In the genomic region with DNA sequence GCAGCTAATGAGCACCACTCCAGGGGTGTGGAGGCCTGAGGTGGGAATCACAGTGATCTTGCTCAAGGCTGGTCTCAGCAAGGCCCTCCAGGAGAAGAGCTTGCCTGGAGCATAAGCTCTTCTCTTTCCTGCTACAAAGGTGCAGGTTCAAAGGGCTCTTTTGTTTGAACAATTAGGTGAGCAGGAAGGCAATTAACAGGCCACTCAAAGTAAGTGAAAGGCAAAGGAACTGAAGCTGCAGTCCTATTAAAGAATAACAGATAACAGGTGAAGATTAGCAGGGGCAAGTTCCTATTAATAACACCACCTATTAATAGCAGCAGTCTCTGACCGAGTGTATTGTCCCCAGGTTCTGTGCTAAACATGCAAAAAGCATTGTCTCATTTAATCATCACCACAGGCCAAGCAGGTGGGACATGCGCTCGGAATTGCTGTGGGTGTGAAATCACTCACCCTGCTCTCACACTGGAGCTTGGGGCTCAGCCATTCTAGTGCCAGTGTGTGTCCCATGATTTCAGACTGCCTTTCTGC, we compare ENCODE assay signal across 1 cellular context.
A peak's percentile ranks its signal among the peaks of the same experiment; 100 is the strongest.
TF ChIP-seq lines count a peak whose summit lies in the region.

No MANE protein-coding gene starts in this region.

TF ChIP-seq in HepG2, 621 proteins besides CTCF, POLR2A, EP300 and RAD21 (continued from another document and continues in another):
- 0 out of 2 replicates have a peak, but pooled peaks have one; percentile 48 for TF ChIP-seq ISL2 (CRISPR knock-in tag; IDR thresholded peaks at IDR 0.05)
- no peak for TF ChIP-seq ZNF674 (CRISPR knock-in tag; IDR thresholded peaks at IDR 0.05; ENCODE audit: low read depth)
- TF ChIP-seq GATA4 (IDR thresholded peaks at IDR 0.05; ENCODE audit: borderline replicate concordance, low read depth), result no peak
- no peak for TF ChIP-seq ATRX (CRISPR knock-in tag; IDR thresholded peaks at IDR 0.05; ENCODE audit: borderline replicate concordance)
- TF ChIP-seq, protein P1, sequence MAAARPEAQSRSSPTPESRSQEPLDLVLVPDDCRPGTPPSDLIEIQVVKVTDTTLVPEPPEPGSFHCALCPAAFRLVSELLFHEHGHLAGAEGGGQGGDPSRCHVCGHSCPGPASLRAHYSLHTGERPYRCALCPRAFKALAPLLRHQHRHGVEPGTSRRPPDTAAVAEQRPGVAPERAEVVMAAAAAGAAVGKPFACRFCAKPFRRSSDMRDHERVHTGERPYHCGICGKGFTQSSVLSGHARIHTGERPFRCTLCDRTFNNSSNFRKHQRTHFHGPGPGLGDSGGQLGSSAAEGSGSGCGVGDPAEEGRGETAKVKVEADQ (CRISPR knock-in tag; IDR thresholded peaks at IDR 0.05; ENCODE audit: borderline replicate concordance), result no peak
- TF ChIP-seq EZH2 (conservative IDR thresholded peaks at IDR 0.05; ENCODE audit: low read depth, low read length), result no peak
- TF ChIP-seq ZNF781 (CRISPR knock-in tag; IDR thresholded peaks at IDR 0.05; ENCODE audit: borderline replicate concordance, not compliant biosample characterization), result no peak
- TF ChIP-seq, protein P2, sequence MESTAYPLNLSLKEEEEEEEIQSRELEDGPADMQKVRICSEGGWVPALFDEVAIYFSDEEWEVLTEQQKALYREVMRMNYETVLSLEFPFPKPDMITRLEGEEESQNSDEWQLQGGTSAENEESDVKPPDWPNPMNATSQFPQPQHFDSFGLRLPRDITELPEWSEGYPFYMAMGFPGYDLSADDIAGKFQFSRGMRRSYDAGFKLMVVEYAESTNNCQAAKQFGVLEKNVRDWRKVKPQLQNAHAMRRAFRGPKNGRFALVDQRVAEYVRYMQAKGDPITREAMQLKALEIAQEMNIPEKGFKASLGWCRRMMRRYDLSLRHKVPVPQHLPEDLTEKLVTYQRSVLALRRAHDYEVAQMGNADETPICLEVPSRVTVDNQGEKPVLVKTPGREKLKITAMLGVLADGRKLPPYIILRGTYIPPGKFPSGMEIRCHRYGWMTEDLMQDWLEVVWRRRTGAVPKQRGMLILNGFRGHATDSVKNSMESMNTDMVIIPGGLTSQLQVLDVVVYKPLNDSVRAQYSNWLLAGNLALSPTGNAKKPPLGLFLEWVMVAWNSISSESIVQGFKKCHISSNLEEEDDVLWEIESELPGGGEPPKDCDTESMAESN (CRISPR knock-in tag; conservative IDR thresholded peaks at IDR 0.05), result no peak
- TF ChIP-seq, protein P3, sequence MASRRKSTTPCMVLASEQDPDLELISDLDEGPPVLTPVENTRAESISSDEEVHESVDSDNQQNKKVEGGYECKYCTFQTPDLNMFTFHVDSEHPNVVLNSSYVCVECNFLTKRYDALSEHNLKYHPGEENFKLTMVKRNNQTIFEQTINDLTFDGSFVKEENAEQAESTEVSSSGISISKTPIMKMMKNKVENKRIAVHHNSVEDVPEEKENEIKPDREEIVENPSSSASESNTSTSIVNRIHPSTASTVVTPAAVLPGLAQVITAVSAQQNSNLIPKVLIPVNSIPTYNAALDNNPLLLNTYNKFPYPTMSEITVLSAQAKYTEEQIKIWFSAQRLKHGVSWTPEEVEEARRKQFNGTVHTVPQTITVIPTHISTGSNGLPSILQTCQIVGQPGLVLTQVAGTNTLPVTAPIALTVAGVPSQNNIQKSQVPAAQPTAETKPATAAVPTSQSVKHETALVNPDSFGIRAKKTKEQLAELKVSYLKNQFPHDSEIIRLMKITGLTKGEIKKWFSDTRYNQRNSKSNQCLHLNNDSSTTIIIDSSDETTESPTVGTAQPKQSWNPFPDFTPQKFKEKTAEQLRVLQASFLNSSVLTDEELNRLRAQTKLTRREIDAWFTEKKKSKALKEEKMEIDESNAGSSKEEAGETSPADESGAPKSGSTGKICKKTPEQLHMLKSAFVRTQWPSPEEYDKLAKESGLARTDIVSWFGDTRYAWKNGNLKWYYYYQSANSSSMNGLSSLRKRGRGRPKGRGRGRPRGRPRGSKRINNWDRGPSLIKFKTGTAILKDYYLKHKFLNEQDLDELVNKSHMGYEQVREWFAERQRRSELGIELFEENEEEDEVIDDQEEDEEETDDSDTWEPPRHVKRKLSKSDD (CRISPR knock-in tag; IDR thresholded peaks at IDR 0.05; ENCODE audit: low read depth), result no peak
- TF ChIP-seq CAMTA2 (CRISPR knock-in tag; IDR thresholded peaks at IDR 0.05; ENCODE audit: borderline replicate concordance), result no peak
- TF ChIP-seq CCAR2 (optimal IDR thresholded peaks at IDR 0.05; ENCODE audit: low read depth, low read length), result no peak
- TF ChIP-seq, protein P4, sequence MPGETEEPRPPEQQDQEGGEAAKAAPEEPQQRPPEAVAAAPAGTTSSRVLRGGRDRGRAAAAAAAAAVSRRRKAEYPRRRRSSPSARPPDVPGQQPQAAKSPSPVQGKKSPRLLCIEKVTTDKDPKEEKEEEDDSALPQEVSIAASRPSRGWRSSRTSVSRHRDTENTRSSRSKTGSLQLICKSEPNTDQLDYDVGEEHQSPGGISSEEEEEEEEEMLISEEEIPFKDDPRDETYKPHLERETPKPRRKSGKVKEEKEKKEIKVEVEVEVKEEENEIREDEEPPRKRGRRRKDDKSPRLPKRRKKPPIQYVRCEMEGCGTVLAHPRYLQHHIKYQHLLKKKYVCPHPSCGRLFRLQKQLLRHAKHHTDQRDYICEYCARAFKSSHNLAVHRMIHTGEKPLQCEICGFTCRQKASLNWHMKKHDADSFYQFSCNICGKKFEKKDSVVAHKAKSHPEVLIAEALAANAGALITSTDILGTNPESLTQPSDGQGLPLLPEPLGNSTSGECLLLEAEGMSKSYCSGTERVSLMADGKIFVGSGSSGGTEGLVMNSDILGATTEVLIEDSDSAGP (CRISPR knock-in tag; IDR thresholded peaks at IDR 0.05; ENCODE audit: borderline replicate concordance), result no peak
- TF ChIP-seq ZNF724P (CRISPR knock-in tag; IDR thresholded peaks at IDR 0.05; ENCODE audit: borderline replicate concordance), result no peak
- TF ChIP-seq, protein P5, sequence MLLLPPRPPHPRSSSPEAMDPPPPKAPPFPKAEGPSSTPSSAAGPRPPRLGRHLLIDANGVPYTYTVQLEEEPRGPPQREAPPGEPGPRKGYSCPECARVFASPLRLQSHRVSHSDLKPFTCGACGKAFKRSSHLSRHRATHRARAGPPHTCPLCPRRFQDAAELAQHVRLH (CRISPR knock-in tag; IDR thresholded peaks at IDR 0.05; ENCODE audit: borderline replicate concordance, low read depth), result no peak
- TF ChIP-seq, protein P6, sequence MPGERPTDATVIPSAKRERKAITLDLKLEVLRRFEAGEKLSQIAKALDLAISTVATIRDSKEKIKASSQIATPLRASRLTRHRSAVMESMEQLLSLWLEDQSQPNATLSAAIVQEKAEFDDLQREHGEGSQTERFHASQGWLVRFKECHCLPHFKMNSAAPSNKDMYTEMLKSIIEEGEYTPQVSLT (CRISPR knock-in tag; IDR thresholded peaks at IDR 0.05; ENCODE audit: borderline replicate concordance, low read depth), result no peak
- peak; percentile 64 for TF ChIP-seq SALL1 (CRISPR knock-in tag; IDR thresholded peaks at IDR 0.05)
- TF ChIP-seq, protein P7, sequence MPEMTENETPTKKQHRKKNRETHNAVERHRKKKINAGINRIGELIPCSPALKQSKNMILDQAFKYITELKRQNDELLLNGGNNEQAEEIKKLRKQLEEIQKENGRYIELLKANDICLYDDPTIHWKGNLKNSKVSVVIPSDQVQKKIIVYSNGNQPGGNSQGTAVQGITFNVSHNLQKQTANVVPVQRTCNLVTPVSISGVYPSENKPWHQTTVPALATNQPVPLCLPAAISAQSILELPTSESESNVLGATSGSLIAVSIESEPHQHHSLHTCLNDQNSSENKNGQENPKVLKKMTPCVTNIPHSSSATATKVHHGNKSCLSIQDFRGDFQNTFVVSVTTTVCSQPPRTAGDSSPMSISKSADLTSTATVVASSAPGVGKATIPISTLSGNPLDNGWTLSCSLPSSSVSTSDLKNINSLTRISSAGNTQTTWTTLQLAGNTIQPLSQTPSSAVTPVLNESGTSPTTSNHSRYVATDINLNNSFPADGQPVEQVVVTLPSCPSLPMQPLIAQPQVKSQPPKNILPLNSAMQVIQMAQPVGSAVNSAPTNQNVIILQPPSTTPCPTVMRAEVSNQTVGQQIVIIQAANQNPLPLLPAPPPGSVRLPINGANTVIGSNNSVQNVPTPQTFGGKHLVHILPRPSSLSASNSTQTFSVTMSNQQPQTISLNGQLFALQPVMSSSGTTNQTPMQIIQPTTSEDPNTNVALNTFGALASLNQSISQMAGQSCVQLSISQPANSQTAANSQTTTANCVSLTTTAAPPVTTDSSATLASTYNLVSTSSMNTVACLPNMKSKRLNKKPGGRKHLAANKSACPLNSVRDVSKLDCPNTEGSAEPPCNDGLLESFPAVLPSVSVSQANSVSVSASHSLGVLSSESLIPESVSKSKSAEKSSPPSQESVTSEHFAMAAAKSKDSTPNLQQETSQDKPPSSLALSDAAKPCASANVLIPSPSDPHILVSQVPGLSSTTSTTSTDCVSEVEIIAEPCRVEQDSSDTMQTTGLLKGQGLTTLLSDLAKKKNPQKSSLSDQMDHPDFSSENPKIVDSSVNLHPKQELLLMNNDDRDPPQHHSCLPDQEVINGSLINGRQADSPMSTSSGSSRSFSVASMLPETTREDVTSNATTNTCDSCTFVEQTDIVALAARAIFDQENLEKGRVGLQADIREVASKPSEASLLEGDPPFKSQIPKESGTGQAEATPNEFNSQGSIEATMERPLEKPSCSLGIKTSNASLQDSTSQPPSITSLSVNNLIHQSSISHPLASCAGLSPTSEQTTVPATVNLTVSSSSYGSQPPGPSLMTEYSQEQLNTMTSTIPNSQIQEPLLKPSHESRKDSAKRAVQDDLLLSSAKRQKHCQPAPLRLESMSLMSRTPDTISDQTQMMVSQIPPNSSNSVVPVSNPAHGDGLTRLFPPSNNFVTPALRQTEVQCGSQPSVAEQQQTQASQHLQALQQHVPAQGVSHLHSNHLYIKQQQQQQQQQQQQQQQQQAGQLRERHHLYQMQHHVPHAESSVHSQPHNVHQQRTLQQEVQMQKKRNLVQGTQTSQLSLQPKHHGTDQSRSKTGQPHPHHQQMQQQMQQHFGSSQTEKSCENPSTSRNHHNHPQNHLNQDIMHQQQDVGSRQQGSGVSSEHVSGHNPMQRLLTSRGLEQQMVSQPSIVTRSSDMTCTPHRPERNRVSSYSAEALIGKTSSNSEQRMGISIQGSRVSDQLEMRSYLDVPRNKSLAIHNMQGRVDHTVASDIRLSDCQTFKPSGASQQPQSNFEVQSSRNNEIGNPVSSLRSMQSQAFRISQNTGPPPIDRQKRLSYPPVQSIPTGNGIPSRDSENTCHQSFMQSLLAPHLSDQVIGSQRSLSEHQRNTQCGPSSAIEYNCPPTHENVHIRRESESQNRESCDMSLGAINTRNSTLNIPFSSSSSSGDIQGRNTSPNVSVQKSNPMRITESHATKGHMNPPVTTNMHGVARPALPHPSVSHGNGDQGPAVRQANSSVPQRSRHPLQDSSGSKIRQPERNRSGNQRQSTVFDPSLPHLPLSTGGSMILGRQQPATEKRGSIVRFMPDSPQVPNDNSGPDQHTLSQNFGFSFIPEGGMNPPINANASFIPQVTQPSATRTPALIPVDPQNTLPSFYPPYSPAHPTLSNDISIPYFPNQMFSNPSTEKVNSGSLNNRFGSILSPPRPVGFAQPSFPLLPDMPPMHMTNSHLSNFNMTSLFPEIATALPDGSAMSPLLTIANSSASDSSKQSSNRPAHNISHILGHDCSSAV (CRISPR knock-in tag; IDR thresholded peaks at IDR 0.05; ENCODE audit: borderline replicate concordance), result no peak
- TF ChIP-seq HDAC1 (CRISPR knock-in tag; IDR thresholded peaks at IDR 0.05), result no peak; the same call in 1 of the 2 replicates
- TF ChIP-seq, protein P8, sequence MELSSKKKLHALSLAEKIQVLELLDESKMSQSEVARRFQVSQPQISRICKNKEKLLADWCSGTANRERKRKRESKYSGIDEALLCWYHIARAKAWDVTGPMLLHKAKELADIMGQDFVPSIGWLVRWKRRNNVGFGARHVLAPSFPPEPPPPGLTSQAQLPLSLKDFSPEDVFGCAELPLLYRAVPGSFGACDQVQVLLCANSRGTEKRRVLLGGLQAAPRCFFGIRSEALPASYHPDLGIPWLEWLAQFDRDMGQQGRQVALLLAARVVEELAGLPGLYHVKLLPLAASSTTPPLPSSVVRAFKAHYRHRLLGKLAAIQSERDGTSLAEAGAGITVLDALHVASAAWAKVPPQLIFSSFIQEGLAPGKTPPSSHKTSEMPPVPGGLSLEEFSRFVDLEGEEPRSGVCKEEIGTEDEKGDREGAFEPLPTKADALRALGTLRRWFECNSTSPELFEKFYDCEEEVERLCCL (CRISPR knock-in tag; IDR thresholded peaks at IDR 0.05; ENCODE audit: borderline replicate concordance), result no peak
- TF ChIP-seq ZNF563 (CRISPR knock-in tag; IDR thresholded peaks at IDR 0.05), result no peak
- no peak for TF ChIP-seq ZBTB7A (CRISPR knock-in tag; IDR thresholded peaks at IDR 0.05)
- no peak for TF ChIP-seq ZC3H4 (CRISPR knock-in tag; IDR thresholded peaks at IDR 0.05; ENCODE audit: borderline replicate concordance)
- TF ChIP-seq, protein P9, sequence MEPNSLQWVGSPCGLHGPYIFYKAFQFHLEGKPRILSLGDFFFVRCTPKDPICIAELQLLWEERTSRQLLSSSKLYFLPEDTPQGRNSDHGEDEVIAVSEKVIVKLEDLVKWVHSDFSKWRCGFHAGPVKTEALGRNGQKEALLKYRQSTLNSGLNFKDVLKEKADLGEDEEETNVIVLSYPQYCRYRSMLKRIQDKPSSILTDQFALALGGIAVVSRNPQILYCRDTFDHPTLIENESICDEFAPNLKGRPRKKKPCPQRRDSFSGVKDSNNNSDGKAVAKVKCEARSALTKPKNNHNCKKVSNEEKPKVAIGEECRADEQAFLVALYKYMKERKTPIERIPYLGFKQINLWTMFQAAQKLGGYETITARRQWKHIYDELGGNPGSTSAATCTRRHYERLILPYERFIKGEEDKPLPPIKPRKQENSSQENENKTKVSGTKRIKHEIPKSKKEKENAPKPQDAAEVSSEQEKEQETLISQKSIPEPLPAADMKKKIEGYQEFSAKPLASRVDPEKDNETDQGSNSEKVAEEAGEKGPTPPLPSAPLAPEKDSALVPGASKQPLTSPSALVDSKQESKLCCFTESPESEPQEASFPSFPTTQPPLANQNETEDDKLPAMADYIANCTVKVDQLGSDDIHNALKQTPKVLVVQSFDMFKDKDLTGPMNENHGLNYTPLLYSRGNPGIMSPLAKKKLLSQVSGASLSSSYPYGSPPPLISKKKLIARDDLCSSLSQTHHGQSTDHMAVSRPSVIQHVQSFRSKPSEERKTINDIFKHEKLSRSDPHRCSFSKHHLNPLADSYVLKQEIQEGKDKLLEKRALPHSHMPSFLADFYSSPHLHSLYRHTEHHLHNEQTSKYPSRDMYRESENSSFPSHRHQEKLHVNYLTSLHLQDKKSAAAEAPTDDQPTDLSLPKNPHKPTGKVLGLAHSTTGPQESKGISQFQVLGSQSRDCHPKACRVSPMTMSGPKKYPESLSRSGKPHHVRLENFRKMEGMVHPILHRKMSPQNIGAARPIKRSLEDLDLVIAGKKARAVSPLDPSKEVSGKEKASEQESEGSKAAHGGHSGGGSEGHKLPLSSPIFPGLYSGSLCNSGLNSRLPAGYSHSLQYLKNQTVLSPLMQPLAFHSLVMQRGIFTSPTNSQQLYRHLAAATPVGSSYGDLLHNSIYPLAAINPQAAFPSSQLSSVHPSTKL (CRISPR knock-in tag; IDR thresholded peaks at IDR 0.05), result 0 out of 2 replicates have a peak, but pooled peaks have one; percentile 56
- TF ChIP-seq, protein P10, sequence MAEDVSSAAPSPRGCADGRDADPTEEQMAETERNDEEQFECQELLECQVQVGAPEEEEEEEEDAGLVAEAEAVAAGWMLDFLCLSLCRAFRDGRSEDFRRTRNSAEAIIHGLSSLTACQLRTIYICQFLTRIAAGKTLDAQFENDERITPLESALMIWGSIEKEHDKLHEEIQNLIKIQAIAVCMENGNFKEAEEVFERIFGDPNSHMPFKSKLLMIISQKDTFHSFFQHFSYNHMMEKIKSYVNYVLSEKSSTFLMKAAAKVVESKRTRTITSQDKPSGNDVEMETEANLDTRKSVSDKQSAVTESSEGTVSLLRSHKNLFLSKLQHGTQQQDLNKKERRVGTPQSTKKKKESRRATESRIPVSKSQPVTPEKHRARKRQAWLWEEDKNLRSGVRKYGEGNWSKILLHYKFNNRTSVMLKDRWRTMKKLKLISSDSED (CRISPR knock-in tag; IDR thresholded peaks at IDR 0.05), result no peak
- TF ChIP-seq MATR3 (CRISPR knock-in tag; IDR thresholded peaks at IDR 0.05), result no peak
